In genomic region chr1:245316791-245317190, GRCh38 we compare ENCODE assay signal across 16 cellular contexts.
A peak's percentile ranks its signal among the peaks of the same experiment; 100 is the strongest.
DNase-seq lines count a peak whose midpoint lies in the region; TF ChIP-seq lines count a peak whose summit lies in the region.
"Had no signal": no experiment of that assay in that cellular context is flagged by ENCODE, and none has a peak within 500 bp of the region (broad histone marks: within the 10 kb centered on the region; RNA-seq: fewer than 3 reads in every experiment).

No MANE protein-coding gene starts in this region.

- no peaks in the 10 kb centered on the region for H3K36me3 ChIP-seq in ectodermal cell (ENCODE audit: control insufficient read depth, insufficient read depth, low read length)
- H3K36me3 ChIP-seq in neural progenitor cell: no peaks in the 10 kb centered on the region
- H3K36me3 ChIP-seq in MM.1S (replicated peaks; ENCODE audit: insufficient read depth, low read length): no peaks in the 10 kb centered on the region

- H4K20me1 ChIP-seq in neural progenitor cell (ENCODE audit: low read depth) (no peaks in the 10 kb centered on the region), MM.1S (ENCODE audit: insufficient read depth, low read length) (no peaks in the 10 kb centered on the region)

- H3K27ac ChIP-seq in ectodermal cell (ENCODE audit: insufficient read depth, low read depth, low read length, poor library complexity, severe bottlenecking) (peak overlapping the region; percentile 44), neural progenitor cell (peak overlapping the region; percentile 73), MM.1S (ENCODE audit: low read length) (no peak overlapping the region)
- H3K27ac ChIP-seq: A549 had no signal

- no peaks in the 10 kb centered on the region for H3K36me3 Mint-ChIP-seq in neural progenitor cell
- no peaks in the 10 kb centered on the region for H3K36me3 Mint-ChIP-seq in activated CD4-positive, alpha-beta memory T cell treated with anti-CD3 and anti-CD28 coated beads, Interleukin-2, amount 10 ng/mL, durations not matched to agents 7 days and 5 days (ENCODE audit: low read depth)
- H3K36me3 Mint-ChIP-seq: CD8-positive, alpha-beta T cell had no signal

- POLR2A ChIA-PET in activated CD4-positive, alpha-beta memory T cell treated with anti-CD3 and anti-CD28 coated beads, Interleukin-2, amount 10 ng/mL, durations not matched to agents 7 days and 5 days (lab: Charles Lee): no interaction called here

- H3K9ac ChIP-seq in neural progenitor cell: no peak overlapping the region
- H3K9ac ChIP-seq in MM.1S (ENCODE audit: low read length): no peak overlapping the region

- TF ChIP-seq CTCF in neural progenitor cell (IDR thresholded peaks at IDR 0.05) (no peak), MM.1S (IDR thresholded peaks at IDR 0.05; ENCODE audit: low read length) (no peak)

- CTCF ChIA-PET in activated CD4-positive, alpha-beta memory T cell treated with anti-CD3 and anti-CD28 coated beads, Interleukin-2, amount 10 ng/mL, durations not matched to agents 7 days and 5 days (lab: Charles Lee): interaction anchor here (0.6 kb wide), 1 partner anchor 64 kb away, joined by 4 read pairs; no protein-coding TSS in a partner anchor

- no peak overlapping the region for H3K27ac Mint-ChIP-seq in neural progenitor cell
- no peak overlapping the region for H3K27ac Mint-ChIP-seq in activated CD4-positive, alpha-beta memory T cell treated with anti-CD3 and anti-CD28 coated beads, Interleukin-2, amount 10 ng/mL, durations not matched to agents 7 days and 5 days
- H3K27ac Mint-ChIP-seq: CD14-positive monocyte; CD8-positive, alpha-beta T cell had no signal

- H3F3A ChIP-seq in neural progenitor cell (ENCODE audit: low read depth) (peaks cover 9% of the 10 kb centered on the region), MM.1S (ENCODE audit: insufficient read depth, low read length) (no peaks in the 10 kb centered on the region)

- DNase-seq in left kidney (ENCODE audit: low read depth, low spot score): peak; percentile 87
- DNase-seq in neural progenitor cell (ENCODE audit: low spot score): no peak
- no peak for DNase-seq in activated CD4-positive, CD25-positive, alpha-beta regulatory T cell (lab: John Stamatoyannopoulos, UW)
- DNase-seq in activated CD4-positive, alpha-beta memory T cell treated with anti-CD3 and anti-CD28 coated beads, Interleukin-2, amount 10 ng/mL, durations not matched to agents 7 days and 5 days: no peak
- DNase-seq in MM.1S: no peak
- DNase-seq: CD8-positive, alpha-beta T cell; COR-L47; DMS153; DMS79 treated with DMSO at 0.1 percent for 48 hours; EL; GDM1; GOT3; H9 had no signal

- peaks cover 18% of the 10 kb centered on the region for H3K4me1 Mint-ChIP-seq in neural progenitor cell
- no peaks in the 10 kb centered on the region for H3K4me1 Mint-ChIP-seq in activated CD4-positive, alpha-beta memory T cell treated with anti-CD3 and anti-CD28 coated beads, Interleukin-2, amount 10 ng/mL, durations not matched to agents 7 days and 5 days

- H3K27me3 ChIP-seq in ectodermal cell (ENCODE audit: control insufficient read depth, insufficient read depth, low read length, poor library complexity, severe bottlenecking) (no peaks in the 10 kb centered on the region), neural progenitor cell (no peaks in the 10 kb centered on the region), MM.1S (replicated peaks; ENCODE audit: insufficient read depth, low read length) (no peaks in the 10 kb centered on the region)

- H2AFZ ChIP-seq in neural progenitor cell (replicated peaks): peak overlapping the region; percentile 5
- no peak overlapping the region for H2AFZ ChIP-seq in MM.1S (ENCODE audit: low read length)

- no peak overlapping the region for H3K4me3 Mint-ChIP-seq in neural progenitor cell
- no peak overlapping the region for H3K4me3 Mint-ChIP-seq in activated CD4-positive, alpha-beta memory T cell treated with anti-CD3 and anti-CD28 coated beads, Interleukin-2, amount 10 ng/mL, durations not matched to agents 7 days and 5 days
- H3K4me3 Mint-ChIP-seq: CD8-positive, alpha-beta T cell; H9 had no signal

- H3K9me3 ChIP-seq in ectodermal cell (ENCODE audit: control insufficient read depth, low read length) (no peaks in the 10 kb centered on the region), neural progenitor cell (ENCODE audit: low read depth) (no peaks in the 10 kb centered on the region), MM.1S (replicated peaks; ENCODE audit: insufficient read depth, low read length) (no peaks in the 10 kb centered on the region)
- H3K9me3 ChIP-seq: A549 had no signal

- H3K79me2 ChIP-seq in neural progenitor cell (ENCODE audit: low read depth) (no peaks in the 10 kb centered on the region), MM.1S (ENCODE audit: low read length) (no peaks in the 10 kb centered on the region)

- H3K4me1 ChIP-seq in ectodermal cell (ENCODE audit: control insufficient read depth, insufficient read depth, low read length) (peaks cover 11% of the 10 kb centered on the region), neural progenitor cell (peaks cover 16% of the 10 kb centered on the region), MM.1S (ENCODE audit: low read length) (no peaks in the 10 kb centered on the region)
- H3K4me1 ChIP-seq: A549 had no signal

- H3K9me3 Mint-ChIP-seq in neural progenitor cell: no peaks in the 10 kb centered on the region
- H3K9me3 Mint-ChIP-seq in activated CD4-positive, alpha-beta memory T cell treated with anti-CD3 and anti-CD28 coated beads, Interleukin-2, amount 10 ng/mL, durations not matched to agents 7 days and 5 days: no peaks in the 10 kb centered on the region
- H3K9me3 Mint-ChIP-seq: CD8-positive, alpha-beta T cell; H9 had no signal

- WGBS in ectodermal cell, 2 experiments: 85 to 87% methylated on average over 6 of the region's 6 CpGs

- H3K27me3 Mint-ChIP-seq in neural progenitor cell (ENCODE audit: insufficient read depth, low read depth): peaks cover 13% of the 10 kb centered on the region
- H3K27me3 Mint-ChIP-seq in activated CD4-positive, alpha-beta memory T cell treated with anti-CD3 and anti-CD28 coated beads, Interleukin-2, amount 10 ng/mL, durations not matched to agents 7 days and 5 days: peaks cover 2% of the 10 kb centered on the region

- H3K4me3 ChIP-seq in ectodermal cell (ENCODE audit: insufficient read depth, low read depth, low read length): no peak overlapping the region
- H3K4me3 ChIP-seq in neural progenitor cell: no peak overlapping the region
- no peak overlapping the region for H3K4me3 ChIP-seq in MM.1S (ENCODE audit: low read length)
- H3K4me3 ChIP-seq: A549 had no signal

- H3K9me2 ChIP-seq in MM.1S (replicated peaks; ENCODE audit: insufficient read depth, low read length): no peaks in the 10 kb centered on the region

- H3K4me2 ChIP-seq in neural progenitor cell: peak overlapping the region; percentile 45
- no peak overlapping the region for H3K4me2 ChIP-seq in MM.1S (ENCODE audit: low read depth, low read length)
- H3K4me2 ChIP-seq: A549 had no signal
